ENCODE assay signal across 17 cellular contexts in the genomic region with DNA sequence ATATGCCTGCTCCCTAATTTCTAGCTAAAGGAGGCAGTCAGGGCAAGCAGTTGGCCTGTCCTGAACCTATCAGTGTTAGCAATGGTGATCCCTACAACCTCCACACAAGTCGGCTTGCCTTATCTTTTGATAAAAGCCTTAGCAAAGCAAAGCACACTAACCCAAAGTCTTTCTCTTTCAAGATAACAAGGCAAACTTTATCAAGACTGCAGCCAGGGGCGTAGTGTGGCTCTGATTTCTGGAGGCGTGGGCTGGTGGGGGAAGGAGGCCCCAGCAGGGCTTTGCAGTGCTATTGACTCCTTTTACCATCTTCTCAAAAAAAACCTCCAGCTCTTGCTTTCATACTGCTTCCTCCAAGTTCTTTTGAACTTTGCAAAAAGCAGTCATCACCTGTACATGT. TPM values are rescaled to one million over a fixed set of nuclear protein-coding genes. Genes with fewer than 3 reads are reported as not detected.
DNase-seq lines count a peak whose midpoint lies in the region; TF ChIP-seq lines count a peak whose summit lies in the region.
"Had no signal": no experiment of that assay in that cellular context is flagged by ENCODE, and none has a peak within 500 bp of the region (broad histone marks: within the 10 kb centered on the region; RNA-seq: fewer than 3 reads in every experiment).

No MANE protein-coding gene starts in this region.

- POLR2A ChIA-PET in Caco-2 (lab: Charles Lee), result interaction anchor here (0.6 to 2.2 kb wide), 9 partner anchors 10 to 409 kb away, joined by 3 to 15 read pairs (median 4); no protein-coding TSS in a partner anchor

- H4K20me1 ChIP-seq in hepatocyte (ENCODE audit: insufficient read depth, poor library complexity, severe bottlenecking), result no peaks in the 10 kb centered on the region

- no peaks in the 10 kb centered on the region for H3K79me2 ChIP-seq in hepatocyte

- peak overlapping the region; percentile 63 for H3K4me2 ChIP-seq in hepatocyte
- H3K4me2 ChIP-seq: PC-9 had no signal

- intact Hi-C loops in Caco-2 (cut with micrococcal nuclease; ENCODE audit: unreplicated experiment) (loop anchor here (1.0 to 5.0 kb wide), 7 partner anchors 15 to 595 kb away; no protein-coding TSS in a partner anchor), sigmoid colon (cut with DNase I) (no loop called here), adrenal gland (cut with DNase I) (no loop called here), ascending aorta (cut with DNase I) (no loop called here)

- H3K27me3 ChIP-seq in Caco-2 (replicated peaks; ENCODE audit: control insufficient read depth, insufficient read depth, low read length) (no peaks in the 10 kb centered on the region), hepatocyte (no peaks in the 10 kb centered on the region), sigmoid colon (peaks cover 0 to 4% (median 0%) of the 10 kb centered on the region in 3 donors), adrenal gland (no peaks in the 10 kb centered on the region), ascending aorta (no peaks in the 10 kb centered on the region)
- H3K27me3 ChIP-seq: SJSA1 had no signal

- TF ChIP-seq POLR2A in sigmoid colon (IDR thresholded peaks at IDR 0.05) (no peak), adrenal gland (IDR thresholded peaks at IDR 0.05) (no peak)

- peaks cover 41% of the 10 kb centered on the region for H3K4me1 Mint-ChIP-seq in Caco-2 (ENCODE audit: low read depth, unreplicated experiment)
- H3K4me1 Mint-ChIP-seq: IgD-negative memory B cell had no signal

- H3K36me3 ChIP-seq in Caco-2 (ENCODE audit: control insufficient read depth, insufficient read depth, low read length) (no peaks in the 10 kb centered on the region), hepatocyte (replicated peaks; ENCODE audit: insufficient read depth, low read depth) (no peaks in the 10 kb centered on the region), sigmoid colon (no peaks in the 10 kb centered on the region), adrenal gland (replicated peaks in 1 of 2) (no peaks in the 10 kb centered on the region), ascending aorta (no peaks in the 10 kb centered on the region)
- H3K36me3 ChIP-seq: SJSA1 had no signal

- CTCF ChIA-PET in Caco-2 (lab: Charles Lee), result interaction anchor here (0.8 to 2.2 kb wide), 12 partner anchors 9 to 272 kb away, joined by 3 to 18 read pairs (median 5); no protein-coding TSS in a partner anchor

- H3K9me3 Mint-ChIP-seq in Caco-2 (ENCODE audit: unreplicated experiment), result no peaks in the 10 kb centered on the region

- no peak overlapping the region for H3K4me3 ChIP-seq in Caco-2 (ENCODE audit: low read depth, low read length)
- H3K4me3 ChIP-seq in hepatocyte, result no peak overlapping the region
- H3K4me3 ChIP-seq in sigmoid colon, result no peak overlapping the region
- no peak overlapping the region for H3K4me3 ChIP-seq in adrenal gland
- H3K4me3 ChIP-seq in ascending aorta, result no peak overlapping the region
- H3K4me3 ChIP-seq: PC-9, SJSA1 had no signal

- no peaks in the 10 kb centered on the region for H3K9me3 ChIP-seq in Caco-2
- no peaks in the 10 kb centered on the region for H3K9me3 ChIP-seq in hepatocyte (ENCODE audit: low read depth)
- H3K9me3 ChIP-seq in sigmoid colon, result no peaks in the 10 kb centered on the region
- no peaks in the 10 kb centered on the region for H3K9me3 ChIP-seq in adrenal gland (replicated peaks in 1 of 3)
- no peaks in the 10 kb centered on the region for H3K9me3 ChIP-seq in ascending aorta
- H3K9me3 ChIP-seq: SJSA1 had no signal

- DNase-seq in Caco-2 (peak; percentile 92 to 94), NCI-H226 (peak; percentile 77), hepatocyte (ENCODE audit: low spot score) (peak; percentile 42), sigmoid colon (peak; percentile 17), NCI-H82 (lab: John Stamatoyannopoulos, UW) (no peak), adrenal gland (no peak), ascending aorta (ENCODE audit: low spot score in 2 of 2) (no peak)
- DNase-seq in activated effector memory CD4-positive, alpha-beta T cell treated with Interleukin-2 at 50 U/mL for 16 hours, result no peak
- DNase-seq: 8988T; CD8-positive, alpha-beta T cell; DMS79 treated with DMSO at 0.1 percent for 48 hours; NCI-H187 treated with DMSO at 0.1 percent for 48 hours; NCI-H446 treated with DMSO at 0.1 percent for 48 hours; PC-9; SW 1271 had no signal

- no TSS peak for BruUV-seq in Caco-2 (replicated peaks; lab: Mats Ljungman, UMichigan)

- H3K27ac Mint-ChIP-seq in Caco-2 (ENCODE audit: unreplicated experiment), result peak overlapping the region; percentile 77
- H3K27ac Mint-ChIP-seq: CD8-positive, alpha-beta T cell; IgD-negative memory B cell had no signal

- H3K4me1 ChIP-seq in Caco-2, result peaks cover 59% of the 10 kb centered on the region
- peaks cover 8% of the 10 kb centered on the region for H3K4me1 ChIP-seq in hepatocyte (ENCODE audit: insufficient read depth)
- no peaks in the 10 kb centered on the region for H3K4me1 ChIP-seq in sigmoid colon
- no peaks in the 10 kb centered on the region for H3K4me1 ChIP-seq in adrenal gland (replicated peaks in 1 of 2)
- no peaks in the 10 kb centered on the region for H3K4me1 ChIP-seq in ascending aorta

- H3K27me3 Mint-ChIP-seq in Caco-2 (ENCODE audit: insufficient read depth, unreplicated experiment), result no peaks in the 10 kb centered on the region
- H3K27me3 Mint-ChIP-seq: IgD-negative memory B cell had no signal

- peak overlapping the region; percentile 67 for H3K4me3 Mint-ChIP-seq in Caco-2 (ENCODE audit: unreplicated experiment)
- H3K4me3 Mint-ChIP-seq: CD8-positive, alpha-beta T cell; IgD-negative memory B cell had no signal

- no peaks in the 10 kb centered on the region for H3K9me2 ChIP-seq in hepatocyte (replicated peaks; ENCODE audit: insufficient read depth)

- TF ChIP-seq EP300 in sigmoid colon (IDR thresholded peaks at IDR 0.05), result no peak

- TF ChIP-seq CTCF in Caco-2 (IDR thresholded peaks at IDR 0.05; ENCODE audit: insufficient read depth in 1 of 2, low read depth in 1 of 2, low read length in 1 of 2, severe bottlenecking in 1 of 2, unreplicated experiment in 1 of 2) (no peak), hepatocyte (IDR thresholded peaks at IDR 0.05; ENCODE audit: poor library complexity) (no peak), sigmoid colon (IDR thresholded peaks at IDR 0.05) (no peak), adrenal gland (IDR thresholded peaks at IDR 0.05) (no peak), ascending aorta (IDR thresholded peaks at IDR 0.05) (no peak)

- WGBS in hepatocyte (ENCODE audit: low lambda C conversion rate, missing lambda C conversion rate), result 12% methylated on average over 3 of the region's 3 CpGs
- 32 to 52% methylated on average over 3 of the region's 3 CpGs for WGBS in sigmoid colon, 2 donors
- WGBS in adrenal gland, 4 donors, result 66 to 79% (median 71%) methylated on average over 2 to 3 of the region's 3 CpGs

- H3K27ac ChIP-seq in hepatocyte, result peak overlapping the region; percentile 62
- H3K27ac ChIP-seq in sigmoid colon, result no peak overlapping the region
- no peak overlapping the region for H3K27ac ChIP-seq in adrenal gland
- no peak overlapping the region for H3K27ac ChIP-seq in ascending aorta
- H3K27ac ChIP-seq: PC-9, SJSA1 had no signal

- no peak overlapping the region for H2AFZ ChIP-seq in hepatocyte
- H2AFZ ChIP-seq: PC-9 had no signal

- peaks cover 5% of the 10 kb centered on the region for H3K36me3 Mint-ChIP-seq in Caco-2 (ENCODE audit: insufficient read depth, unreplicated experiment)
- H3K36me3 Mint-ChIP-seq: CD8-positive, alpha-beta T cell had no signal

RNA-seq across cellular contexts. Expression of a gene that starts 40.2 kb away (rescaled TPM):
- total RNA-seq in Caco-2 (2022) (122 and 129 TPM in 2 replicates), hepatocyte (50.3 and 52.7 TPM in 2 replicates), sigmoid colon (1 to 10 TPM in 1 of 4 donors, under 1 TPM in 3; 0.27 to 1.4 (median 0.69) TPM), adrenal gland (under 1 TPM; 0.14 to 0.27 (median 0.17) TPM), ascending aorta (not detected)
- polyA plus RNA-seq in hepatocyte (27.7 and 29.0 TPM in 2 replicates), sigmoid colon (10 to 100 TPM in 1 of 3 donors, 1 to 10 TPM in 2; 1.8 to 19.2 (median 7.2) TPM), adrenal gland (under 1 TPM; 0.07 to 0.34 (median 0.16) TPM)
- total RNA-seq: CD8-positive, alpha-beta T cell; PC-9 had no signal
- polyA plus RNA-seq: IgD-negative memory B cell had no signal

Comparison
In these comparisons a context has a peak if more than half of its experiments do, and no peak if none do; other contexts are left out.
1. DNase-seq: peak in Caco-2 (2 of 2), NCI-H226 (single experiment), hepatocyte (single experiment) and sigmoid colon (single experiment); none in activated effector memory CD4-positive, alpha-beta T cell treated with Interleukin-2 at 50 U/mL for 16 hours (single experiment), NCI-H82 (single experiment), adrenal gland (0 of 7) and ascending aorta (0 of 2).
2. RNA of a gene that starts 40.2 kb away (total RNA-seq): 122 to 129 TPM in Caco-2 and 50.3 to 52.7 TPM in hepatocyte; 0.27 to 1.4 TPM in sigmoid colon, 0.14 to 0.27 TPM in adrenal gland and not detected in ascending aorta (single experiment); every median in the first group is over 10 times any median in the second.